Comparison of ENCODE assay signal across 11 cellular contexts in genomic region chr17:63116967-63117366, GRCh38.
DNase-seq lines count a peak whose midpoint lies in the region; ATAC-seq, FAIRE-seq and TF ChIP-seq lines count a peak whose summit lies in the region.
"Had no signal": no experiment of that assay in that cellular context is flagged by ENCODE, and none has a peak within 500 bp of the region (broad histone marks: within the 10 kb centered on the region; RNA-seq: fewer than 3 reads in every experiment).

No MANE protein-coding gene starts in this region.

- no peak overlapping the region for H2AFZ ChIP-seq in astrocyte (ENCODE audit: low read depth, low read length)

- DNase-seq in NCI-H82 (lab: John Stamatoyannopoulos, UW) (peak; percentile 21), NCI-H82 treated with DMSO at 0.1 percent for 48 hours (lab: John Stamatoyannopoulos, UW; ENCODE audit: unreplicated experiment) (no peak), astrocyte (ENCODE audit: low read depth) (peak; percentile 89), iPS-NIHi7 (ENCODE audit: extremely low spot score) (peak; percentile 15), type B pancreatic cell (ENCODE audit: extremely low spot score, unreplicated experiment) (no peak), NCI-H1092 treated with DMSO at 0.1 percent for 48 hours (lab: John Stamatoyannopoulos, UW) (no peak), mucosa of descending colon (no peak)

- no peaks in the 10 kb centered on the region for H3K9me3 ChIP-seq in astrocyte (ENCODE audit: insufficient read depth, low read depth, low read length)
- H3K9me3 ChIP-seq in mucosa of descending colon: no peaks in the 10 kb centered on the region
- H3K9me3 ChIP-seq: SJSA1 had no signal

- H3K27me3 Mint-ChIP-seq in astrocyte (ENCODE audit: low read depth, unreplicated experiment) (no peaks in the 10 kb centered on the region), type B pancreatic cell (no peaks in the 10 kb centered on the region)
- H3K27me3 Mint-ChIP-seq: IgD-negative memory B cell had no signal

- H3K4me1 ChIP-seq in astrocyte (ENCODE audit: insufficient read depth, low read length): peaks cover 8% of the 10 kb centered on the region
- no peaks in the 10 kb centered on the region for H3K4me1 ChIP-seq in mucosa of descending colon (ENCODE audit: low read depth)
- H3K4me1 ChIP-seq: SJSA1 had no signal

- peaks cover 2% of the 10 kb centered on the region for H3K36me3 ChIP-seq in astrocyte (ENCODE audit: insufficient read depth, low read length)
- H3K36me3 ChIP-seq in mucosa of descending colon (ENCODE audit: low read depth): no peaks in the 10 kb centered on the region
- H3K36me3 ChIP-seq: SJSA1 had no signal

- intact Hi-C loops in mucosa of descending colon (cut with DNase I, micrococcal nuclease): no loop called here

- no peak for TF ChIP-seq CTCF in astrocyte (IDR thresholded peaks at IDR 0.05; ENCODE audit: insufficient read depth, low read depth, low read length)
- no peak for TF ChIP-seq CTCF in type B pancreatic cell (conservative IDR thresholded peaks at IDR 0.05)
- TF ChIP-seq CTCF in mucosa of descending colon (IDR thresholded peaks at IDR 0.05): no peak

- H3K4me3 Mint-ChIP-seq in astrocyte (ENCODE audit: unreplicated experiment) (no peak overlapping the region), type B pancreatic cell (peak overlapping the region; percentile 64)
- H3K4me3 Mint-ChIP-seq: IgD-negative memory B cell had no signal

- no peak for FAIRE-seq in astrocyte (lab: Jason Lieb, UNC)
- FAIRE-seq: GM12891 had no signal

- H3K36me3 Mint-ChIP-seq in astrocyte (ENCODE audit: low read depth, unreplicated experiment) (no peaks in the 10 kb centered on the region), type B pancreatic cell (peaks cover 5% of the 10 kb centered on the region)
- H3K36me3 Mint-ChIP-seq: IgD-negative memory B cell had no signal

- H3K9ac ChIP-seq in astrocyte (ENCODE audit: low read length): no peak overlapping the region

- peaks cover 43% of the 10 kb centered on the region for H3K79me2 ChIP-seq in astrocyte (ENCODE audit: insufficient read depth, low read length)

- no peaks in the 10 kb centered on the region for H3K9me3 Mint-ChIP-seq in astrocyte (ENCODE audit: unreplicated experiment)
- H3K9me3 Mint-ChIP-seq in type B pancreatic cell: no peaks in the 10 kb centered on the region
- H3K9me3 Mint-ChIP-seq: IgD-negative memory B cell had no signal

- peaks cover 18% of the 10 kb centered on the region for H4K20me1 ChIP-seq in astrocyte (ENCODE audit: insufficient read depth, low read length)

- H3K4me2 ChIP-seq in astrocyte (ENCODE audit: low read length): peak overlapping the region; percentile 14

- ATAC-seq in GM21786 (IDR thresholded peaks at IDR 0.05; ENCODE audit: unreplicated experiment) (no peak), mucosa of descending colon (no peak)

- no peak overlapping the region for H3K4me3 ChIP-seq in astrocyte (ENCODE audit: insufficient read depth, low read depth, low read length)
- H3K4me3 ChIP-seq in mucosa of descending colon: no peak overlapping the region
- H3K4me3 ChIP-seq: SJSA1 had no signal

- no peaks in the 10 kb centered on the region for H3K27me3 ChIP-seq in astrocyte (ENCODE audit: insufficient read depth, low read length)
- H3K27me3 ChIP-seq: SJSA1 had no signal

- H3K27ac Mint-ChIP-seq in astrocyte (ENCODE audit: unreplicated experiment) (no peak overlapping the region), type B pancreatic cell (peak overlapping the region; percentile 82)
- H3K27ac Mint-ChIP-seq: IgD-negative memory B cell had no signal

- H3K4me1 Mint-ChIP-seq in astrocyte (ENCODE audit: low read depth, unreplicated experiment) (peaks cover 20% of the 10 kb centered on the region), type B pancreatic cell (ENCODE audit: unreplicated experiment) (peaks cover 20% of the 10 kb centered on the region)

- no peak overlapping the region for H3K27ac ChIP-seq in astrocyte (ENCODE audit: low read depth, low read length)
- H3K27ac ChIP-seq: SJSA1 had no signal

Comparison
In these comparisons a context has a peak if more than half of its experiments do, and no peak if none do; other contexts are left out.
1. DNase-seq: peak in NCI-H82 (single experiment), astrocyte (single experiment) and iPS-NIHi7 (single experiment); none in NCI-H82 treated with DMSO at 0.1 percent for 48 hours (single experiment), type B pancreatic cell (single experiment), NCI-H1092 treated with DMSO at 0.1 percent for 48 hours (single experiment) and mucosa of descending colon (0 of 3).